In the genomic region with DNA sequence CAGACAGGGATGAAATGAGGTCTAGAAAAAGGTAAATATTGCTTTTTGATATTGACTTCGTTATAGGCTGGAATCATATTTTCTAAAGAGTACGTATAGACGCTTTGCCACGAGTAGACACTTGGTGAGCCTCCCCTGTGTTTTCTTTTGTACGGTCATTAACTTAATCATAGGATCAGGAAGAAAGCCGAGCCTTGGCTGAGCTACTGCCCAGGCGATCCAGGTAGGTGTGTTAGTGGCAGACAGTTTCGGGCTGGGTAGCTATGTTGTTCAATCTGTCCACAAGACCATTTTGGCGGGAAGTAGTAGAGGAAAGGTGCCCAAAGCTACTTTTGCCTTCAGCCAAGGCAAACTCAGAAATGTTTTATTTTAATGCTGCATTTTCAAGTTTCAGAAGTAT, we compare ENCODE assay signal across 25 cellular contexts.
"Had no signal": no experiment of that assay in that cellular context is flagged by ENCODE, and none has a peak within 500 bp of the region (broad histone marks: within the 10 kb centered on the region; RNA-seq: fewer than 3 reads in every experiment).

No MANE protein-coding gene starts in this region.

- H3K4me3 Mint-ChIP-seq: activated CD4-positive, alpha-beta T cell treated with anti-CD3 and anti-CD28 coated beads, Interleukin-2, amount 10 ng/mL, durations not matched to agents 24 days and 14 days; activated CD8-positive, alpha-beta T cell treated with anti-CD3 and anti-CD28 coated beads, Interleukin-2, amount 10 ng/mL, durations not matched to agents 7 days and 5 days; activated naive CD4-positive, alpha-beta T cell treated with anti-CD3 and anti-CD28 coated beads for 36 hours; activated T-cell treated with anti-CD3 and anti-CD28 coated beads, Interleukin-2, amount 50 U/mL, for 4 hours; activated T-helper 1 cell treated with anti-CD3 and anti-CD28 coated beads, Interleukin-12 subunit alpha, Interleukin-12 subunit beta, Interleukin-2, Interleukin-4 antibody, amounts not matched to agents 30 ng/mL and 10 ng/mL and 1 ng/mL, durations not matched to agents 14 hours and 24 hours and 36 hours had no signal

- DNase-seq: activated CD4-positive, alpha-beta T cell treated with anti-CD3 and anti-CD28 coated beads, Interleukin-2, amount 10 ng/mL, durations not matched to agents 24 days and 14 days; activated CD4-positive, alpha-beta T cell treated with anti-CD3 and anti-CD28 coated beads, Interleukin-2, amount 50 U/mL, for 48 hours; activated CD8-positive, alpha-beta memory T cell treated with anti-CD3 and anti-CD28 coated beads, Interleukin-2, amount 50 U/mL, for 4 hours; activated CD8-positive, alpha-beta T cell treated with anti-CD3 and anti-CD28 coated beads, Interleukin-2, amount 10 ng/mL, durations not matched to agents 7 days and 5 days; activated gamma-delta T cell treated with Interleukin-2 at 50 U/mL for 16 hours; activated naive CD4-positive, alpha-beta T cell treated with anti-CD3 and anti-CD28 coated beads for 36 hours; activated T-cell treated with anti-CD3 and anti-CD28 coated beads for 4 hours; activated T-cell treated with anti-CD3 and anti-CD28 coated beads, Interleukin-2, amount 50 U/mL, for 4 hours; amniotic stem cell; brain microvascular endothelial cell; central memory CD4-positive, alpha-beta T cell; Karpas-422; KBM-7; NCI-H1105 treated with DMSO at 0.1 percent for 48 hours; NCI-H1436; NCI-H1694; NCI-H1930; NCI-H345; NCI-H524 treated with DMSO at 0.1 percent for 48 hours; PC-9; T1000; WERI-Rb-1 had no signal

- H3K27ac Mint-ChIP-seq: activated CD4-positive, alpha-beta T cell treated with anti-CD3 and anti-CD28 coated beads, Interleukin-2, amount 10 ng/mL, durations not matched to agents 24 days and 14 days; activated CD8-positive, alpha-beta T cell treated with anti-CD3 and anti-CD28 coated beads, Interleukin-2, amount 10 ng/mL, durations not matched to agents 7 days and 5 days; activated naive CD4-positive, alpha-beta T cell treated with anti-CD3 and anti-CD28 coated beads for 36 hours; activated naive CD4-positive, alpha-beta T cell treated with anti-CD3 and anti-CD28 coated beads, Interleukin-2, amount 50 U/mL, for 72 hours; activated T-helper 1 cell treated with anti-CD3 and anti-CD28 coated beads, Interleukin-12 subunit alpha, Interleukin-12 subunit beta, Interleukin-2, Interleukin-4 antibody, amounts not matched to agents 30 ng/mL and 10 ng/mL and 1 ng/mL, durations not matched to agents 14 hours and 24 hours and 36 hours had no signal

- H2AFZ ChIP-seq: PC-9 had no signal

- H3K4me2 ChIP-seq: PC-9 had no signal

- H3K27me3 ChIP-seq: brain microvascular endothelial cell had no signal

- H3K9me3 Mint-ChIP-seq: activated CD4-positive, alpha-beta T cell treated with anti-CD3 and anti-CD28 coated beads, Interleukin-2, amount 10 ng/mL, durations not matched to agents 24 days and 14 days; activated naive CD4-positive, alpha-beta T cell treated with anti-CD3 and anti-CD28 coated beads for 36 hours; activated naive CD4-positive, alpha-beta T cell treated with anti-CD3 and anti-CD28 coated beads, Interleukin-2, amount 50 U/mL, for 72 hours; activated T-cell treated with anti-CD3 and anti-CD28 coated beads, Interleukin-2, amount 50 U/mL, for 4 hours; activated T-helper 1 cell treated with anti-CD3 and anti-CD28 coated beads, Interleukin-12 subunit alpha, Interleukin-12 subunit beta, Interleukin-2, Interleukin-4 antibody, amounts not matched to agents 30 ng/mL and 10 ng/mL and 1 ng/mL, durations not matched to agents 14 hours and 24 hours and 36 hours had no signal

- H3K4me3 ChIP-seq: PC-9 had no signal

- H3K27ac ChIP-seq: brain microvascular endothelial cell, PC-9, RWPE1, WERI-Rb-1 had no signal

- ATAC-seq: activated CD8-positive, alpha-beta T cell treated with anti-CD3 and anti-CD28 coated beads, Interleukin-2, amount 10 ng/mL, durations not matched to agents 7 days and 5 days; activated naive CD4-positive, alpha-beta T cell treated with anti-CD3 and anti-CD28 coated beads, Interleukin-2, amount 50 U/mL, for 72 hours; activated T-cell treated with anti-CD3 and anti-CD28 coated beads, Interleukin-2, amount 50 U/mL, for 4 hours had no signal

- H3K36me3 ChIP-seq: brain microvascular endothelial cell had no signal
